ENCODE assay signal across 27 cellular contexts in genomic region chr11:121298770-121299169, GRCh38. TPM values are rescaled to one million over a fixed set of nuclear protein-coding genes. Genes with fewer than 3 reads are reported as not detected.
DNase-seq lines count a peak whose midpoint lies in the region; ATAC-seq and TF ChIP-seq lines count a peak whose summit lies in the region.
"Had no signal": no experiment of that assay in that cellular context is flagged by ENCODE, and none has a peak within 500 bp of the region (broad histone marks: within the 10 kb centered on the region; RNA-seq: fewer than 3 reads in every experiment).

No MANE protein-coding gene starts in this region.

- no peaks in the 10 kb centered on the region for H3K27me3 ChIP-seq in Loucy (ENCODE audit: insufficient read depth, low read length, poor library complexity, severe bottlenecking)
- no peaks in the 10 kb centered on the region for H3K27me3 ChIP-seq in mesendoderm (ENCODE audit: insufficient read depth, low read length, poor library complexity)
- H3K27me3 ChIP-seq: stomach, thyroid gland had no signal

- H2BK5ac ChIP-seq in mesendoderm (ENCODE audit: low read length) = no peak overlapping the region

- no peak for TF ChIP-seq CTCF in activated CD8-positive, alpha-beta T cell treated with anti-CD3 and anti-CD28 coated beads for 36 hours (IDR thresholded peaks at IDR 0.05)
- TF ChIP-seq CTCF in Loucy (conservative IDR thresholded peaks at IDR 0.05; ENCODE audit: low read length) = no peak
- no peak for TF ChIP-seq CTCF in choroid plexus epithelial cell (conservative IDR thresholded peaks at IDR 0.05; ENCODE audit: low read depth, low read length)

- H2AK5ac ChIP-seq in mesendoderm (ENCODE audit: low read length) = no peak overlapping the region

- POLR2A ChIA-PET in activated CD8-positive, alpha-beta T cell treated with anti-CD3 and anti-CD28 coated beads for 36 hours (lab: Charles Lee) = interaction anchor here (0.7 to 1.2 kb wide), 3 partner anchors 11 to 30 kb away, joined by 3 read pairs; no protein-coding TSS in a partner anchor
- POLR2A ChIA-PET in activated CD8-positive, alpha-beta T cell treated with anti-CD3 and anti-CD28 coated beads, Interleukin-2, amount 10 ng/mL, durations not matched to agents 7 days and 5 days (lab: Charles Lee) = no interaction called here

- H3K56ac ChIP-seq in mesendoderm (ENCODE audit: low read length) = no peak overlapping the region

- peaks cover 57% of the 10 kb centered on the region for H3K4me1 ChIP-seq in Loucy (ENCODE audit: insufficient read depth, low read length, poor library complexity, severe bottlenecking)
- H3K4me1 ChIP-seq in mesendoderm (ENCODE audit: control insufficient read depth, low read depth, low read length) = peaks cover 12% of the 10 kb centered on the region

- no peak for ATAC-seq in activated CD8-positive, alpha-beta T cell treated with anti-CD3 and anti-CD28 coated beads for 36 hours
- ATAC-seq in activated CD8-positive, alpha-beta T cell treated with anti-CD3 and anti-CD28 coated beads, Interleukin-2, amount 10 ng/mL, durations not matched to agents 7 days and 5 days = no peak
- ATAC-seq: activated T-cell treated with anti-CD3 and anti-CD28 coated beads, Interleukin-2, amount 50 U/mL, for 72 hours; left ventricle myocardium superior; natural killer cell had no signal

- DNase-seq in activated CD8-positive, alpha-beta T cell treated with anti-CD3 and anti-CD28 coated beads for 36 hours = no peak
- DNase-seq in activated CD8-positive, alpha-beta T cell treated with anti-CD3 and anti-CD28 coated beads, Interleukin-2, amount 10 ng/mL, durations not matched to agents 7 days and 5 days = no peak
- peak; percentile 27 for DNase-seq in choroid plexus epithelial cell (ENCODE audit: low read depth)
- DNase-seq in mesendoderm = peak; percentile 90
- no peak for DNase-seq in activated T-cell treated with anti-CD3 and anti-CD28 coated beads, Interleukin-2, amount 50 U/mL, for 1 hour
- DNase-seq in activated gamma-delta T cell (lab: John Stamatoyannopoulos, UW) = no peak
- no peak for DNase-seq in D341Med (ENCODE audit: low spot score)
- DNase-seq: activated CD4-positive, alpha-beta T cell treated with anti-CD3 and anti-CD28 coated beads for 48 hours; activated naive CD4-positive, alpha-beta T cell treated with anti-CD3 and anti-CD28 coated beads, Interleukin-2, amount 10 ng/mL, durations not matched to agents 7 days and 5 days; activated T-cell treated with anti-CD3 and anti-CD28 coated beads, Interleukin-2, amount 50 U/mL, for 72 hours; CD4-positive, CD25-positive, alpha-beta regulatory T cell; hypothalamus; left ventricle myocardium superior; midbrain; natural killer cell; NCI-H146; NCI-H2107; NCI-H446; NCI-H82; Right ventricle myocardium superior; small intestine; stimulated activated CD4-positive, alpha-beta T cell treated with anti-CD3 and anti-CD28 coated beads, Interleukin-1b, Interleukin-23, amount 100 ng/mL, for 48 hours; stimulated activated CD8-positive, alpha-beta memory T cell treated with anti-CD3 and anti-CD28 coated beads, Interleukin-4, amount 100 ng/mL, for 48 hours; stomach; thyroid gland had no signal

- no peak overlapping the region for H4K5ac ChIP-seq in mesendoderm (ENCODE audit: low read length)

- H3K79me1 ChIP-seq in mesendoderm (ENCODE audit: low read length) = peaks cover 20% of the 10 kb centered on the region

- H4K20me1 ChIP-seq in Loucy (ENCODE audit: insufficient read depth, low read length, poor library complexity, severe bottlenecking) = peaks cover 51% of the 10 kb centered on the region

- no peak overlapping the region for H3K4me3 Mint-ChIP-seq in activated CD8-positive, alpha-beta T cell treated with anti-CD3 and anti-CD28 coated beads for 36 hours
- H3K4me3 Mint-ChIP-seq in activated CD8-positive, alpha-beta T cell treated with anti-CD3 and anti-CD28 coated beads, Interleukin-2, amount 10 ng/mL, durations not matched to agents 7 days and 5 days = no peak overlapping the region
- H3K4me3 Mint-ChIP-seq: activated naive CD4-positive, alpha-beta T cell treated with anti-CD3 and anti-CD28 coated beads, Interleukin-2, amount 10 ng/mL, durations not matched to agents 7 days and 5 days; activated T-cell treated with anti-CD3 and anti-CD28 coated beads, Interleukin-2, amount 50 U/mL, for 72 hours; CD4-positive, CD25-positive, alpha-beta regulatory T cell; natural killer cell had no signal

- H2BK15ac ChIP-seq in mesendoderm (replicated peaks; ENCODE audit: low read depth) = no peak overlapping the region

- H3K79me2 ChIP-seq in Loucy (ENCODE audit: insufficient read depth, low read length) (peaks cover 93% of the 10 kb centered on the region), mesendoderm (ENCODE audit: control insufficient read depth, insufficient read depth, low read length) (peaks cover 73% of the 10 kb centered on the region)

- no peaks in the 10 kb centered on the region for H3K9me2 ChIP-seq in Loucy (replicated peaks; ENCODE audit: low read depth, low read length)

- intact Hi-C loops in activated CD8-positive, alpha-beta T cell treated with anti-CD3 and anti-CD28 coated beads for 36 hours (cut with micrococcal nuclease) = no loop called here

- H3K36me3 ChIP-seq in Loucy (ENCODE audit: insufficient read depth, low read length) = no peaks in the 10 kb centered on the region; the same call in 1 of the 2 replicates
- no peaks in the 10 kb centered on the region for H3K36me3 ChIP-seq in mesendoderm (ENCODE audit: control insufficient read depth, insufficient read depth, low read length)
- H3K36me3 ChIP-seq: thyroid gland had no signal

- peaks cover 3% of the 10 kb centered on the region for H3K9me3 Mint-ChIP-seq in activated CD8-positive, alpha-beta T cell treated with anti-CD3 and anti-CD28 coated beads for 36 hours
- no peaks in the 10 kb centered on the region for H3K9me3 Mint-ChIP-seq in activated CD8-positive, alpha-beta T cell treated with anti-CD3 and anti-CD28 coated beads, Interleukin-2, amount 10 ng/mL, durations not matched to agents 7 days and 5 days (ENCODE audit: insufficient read depth)
- H3K9me3 Mint-ChIP-seq: activated naive CD4-positive, alpha-beta T cell treated with anti-CD3 and anti-CD28 coated beads, Interleukin-2, amount 10 ng/mL, durations not matched to agents 7 days and 5 days; activated T-cell treated with anti-CD3 and anti-CD28 coated beads, Interleukin-2, amount 50 U/mL, for 72 hours; CD4-positive, CD25-positive, alpha-beta regulatory T cell; natural killer cell had no signal

- WGBS in mesendoderm (ENCODE audit: extremely low coverage, insufficient coverage, low lambda C conversion rate) = no CpG with 5 or more reads among the region's 5 CpGs

- H3K4me1 Mint-ChIP-seq in activated CD8-positive, alpha-beta T cell treated with anti-CD3 and anti-CD28 coated beads for 36 hours (ENCODE audit: low read depth) = peaks cover 58% of the 10 kb centered on the region
- peaks cover 24% of the 10 kb centered on the region for H3K4me1 Mint-ChIP-seq in activated CD8-positive, alpha-beta T cell treated with anti-CD3 and anti-CD28 coated beads, Interleukin-2, amount 10 ng/mL, durations not matched to agents 7 days and 5 days (ENCODE audit: low read depth)

- no peak overlapping the region for H3K9ac ChIP-seq in Loucy (ENCODE audit: low read depth, low read length, poor library complexity, severe bottlenecking)
- H3K9ac ChIP-seq in mesendoderm (ENCODE audit: low read length) = no peak overlapping the region
- H3K9ac ChIP-seq: KMS-11 had no signal

- no peak overlapping the region for H3K18ac ChIP-seq in mesendoderm (ENCODE audit: low read length)

- no peak overlapping the region for H3K23ac ChIP-seq in mesendoderm (ENCODE audit: low read length)

- H3K36me3 Mint-ChIP-seq in activated CD8-positive, alpha-beta T cell treated with anti-CD3 and anti-CD28 coated beads for 36 hours (ENCODE audit: low read depth) = peaks cover 9% of the 10 kb centered on the region
- peaks cover 26% of the 10 kb centered on the region for H3K36me3 Mint-ChIP-seq in activated CD8-positive, alpha-beta T cell treated with anti-CD3 and anti-CD28 coated beads, Interleukin-2, amount 10 ng/mL, durations not matched to agents 7 days and 5 days (ENCODE audit: low read depth)
- H3K36me3 Mint-ChIP-seq: natural killer cell had no signal

- no peak overlapping the region for H2BK120ac ChIP-seq in mesendoderm (ENCODE audit: low read depth, low read length)

- H2AFZ ChIP-seq in Loucy (ENCODE audit: low read length) = no peak overlapping the region

- no peak overlapping the region for H4K8ac ChIP-seq in mesendoderm (ENCODE audit: low read depth, low read length)

- peak overlapping the region; percentile 10 for H3K27ac Mint-ChIP-seq in activated CD8-positive, alpha-beta T cell treated with anti-CD3 and anti-CD28 coated beads for 36 hours
- no peak overlapping the region for H3K27ac Mint-ChIP-seq in activated CD8-positive, alpha-beta T cell treated with anti-CD3 and anti-CD28 coated beads, Interleukin-2, amount 10 ng/mL, durations not matched to agents 7 days and 5 days
- H3K27ac Mint-ChIP-seq: activated naive CD4-positive, alpha-beta T cell treated with anti-CD3 and anti-CD28 coated beads, Interleukin-2, amount 10 ng/mL, durations not matched to agents 7 days and 5 days; activated T-cell treated with anti-CD3 and anti-CD28 coated beads, Interleukin-2, amount 50 U/mL, for 72 hours; natural killer cell had no signal

- H3K9me3 ChIP-seq in Loucy (ENCODE audit: insufficient read depth, low read depth, low read length) = no peaks in the 10 kb centered on the region
- H3K9me3 ChIP-seq: stomach, thyroid gland had no signal

- no peaks in the 10 kb centered on the region for H3F3A ChIP-seq in Loucy (ENCODE audit: low read depth)

- no peaks in the 10 kb centered on the region for H3K27me3 Mint-ChIP-seq in activated CD8-positive, alpha-beta T cell treated with anti-CD3 and anti-CD28 coated beads for 36 hours
- H3K27me3 Mint-ChIP-seq in activated CD8-positive, alpha-beta T cell treated with anti-CD3 and anti-CD28 coated beads, Interleukin-2, amount 10 ng/mL, durations not matched to agents 7 days and 5 days (ENCODE audit: low read depth) = no peaks in the 10 kb centered on the region
- H3K27me3 Mint-ChIP-seq: activated naive CD4-positive, alpha-beta T cell treated with anti-CD3 and anti-CD28 coated beads, Interleukin-2, amount 10 ng/mL, durations not matched to agents 7 days and 5 days; CD4-positive, CD25-positive, alpha-beta regulatory T cell had no signal

- peak overlapping the region; percentile 56 for H3K27ac ChIP-seq in mesendoderm (ENCODE audit: low read depth, low read length)
- H3K27ac ChIP-seq: KMS-11, stomach, thyroid gland had no signal

- H3K4me2 ChIP-seq in Loucy (ENCODE audit: low read depth, low read length, poor library complexity, severe bottlenecking) (peak overlapping the region; percentile 88), mesendoderm (ENCODE audit: low read length) (no peak overlapping the region)
- H3K4me2 ChIP-seq: KMS-11 had no signal

- CTCF ChIA-PET in activated CD8-positive, alpha-beta T cell treated with anti-CD3 and anti-CD28 coated beads for 36 hours (lab: Charles Lee) = no interaction called here
- CTCF ChIA-PET in activated CD8-positive, alpha-beta T cell treated with anti-CD3 and anti-CD28 coated beads, Interleukin-2, amount 10 ng/mL, durations not matched to agents 7 days and 5 days (lab: Charles Lee) = interaction anchor here (1.2 kb wide), 1 partner anchor 293 kb away, joined by 3 read pairs; no protein-coding TSS in a partner anchor

- H3K4me3 ChIP-seq in Loucy (ENCODE audit: low read length, poor library complexity, severe bottlenecking) = no peak overlapping the region
- no peak overlapping the region for H3K4me3 ChIP-seq in choroid plexus epithelial cell (ENCODE audit: low read depth, low read length)
- no peak overlapping the region for H3K4me3 ChIP-seq in mesendoderm (ENCODE audit: low read length)
- H3K4me3 ChIP-seq: stomach, thyroid gland had no signal

- H3K4ac ChIP-seq in mesendoderm (ENCODE audit: low read depth, low read length) = no peak overlapping the region

RNA-seq across cellular contexts. Expression of gene SC5D, which starts 6.2 kb away (rescaled TPM):
- 10 to 100 TPM; 18.2 to 20.5 TPM for total RNA-seq in activated CD8-positive, alpha-beta T cell treated with anti-CD3 and anti-CD28 coated beads for 36 hours
- total RNA-seq in activated CD8-positive, alpha-beta T cell treated with anti-CD3 and anti-CD28 coated beads, Interleukin-2, amount 10 ng/mL, durations not matched to agents 7 days and 5 days = 10 to 100 TPM; 18.9 to 21.6 TPM
- 110 TPM for polyA plus RNA-seq in mesendoderm (2013, experiment 1 of 2)
- 110 TPM for polyA plus RNA-seq in mesendoderm (2013, experiment 2 of 2)

Comparison
In these comparisons a context has a peak if more than half of its experiments do, and no peak if none do; other contexts are left out.
1. DNase-seq: peak in choroid plexus epithelial cell (single experiment) and mesendoderm (single experiment); none in activated CD8-positive, alpha-beta T cell treated with anti-CD3 and anti-CD28 coated beads for 36 hours (single experiment), activated CD8-positive, alpha-beta T cell treated with anti-CD3 and anti-CD28 coated beads, Interleukin-2, amount 10 ng/mL, durations not matched to agents 7 days and 5 days (single experiment), activated T-cell treated with anti-CD3 and anti-CD28 coated beads, Interleukin-2, amount 50 U/mL, for 1 hour (single experiment), activated gamma-delta T cell (single experiment) and D341Med (single experiment).